Comparison of ENCODE assay signal across 16 cellular contexts in genomic region chr6:157728183-157728881, GRCh38.
"Had no signal": no experiment of that assay in that cellular context is flagged by ENCODE, and none has a peak within 500 bp of the region (broad histone marks: within the 10 kb centered on the region; RNA-seq: fewer than 3 reads in every experiment).

No MANE protein-coding gene starts in this region.

- H3K9me3 ChIP-seq: adrenal gland, thyroid gland had no signal

- DNase-seq: activated CD4-positive, alpha-beta T cell treated with anti-CD3 and anti-CD28 coated beads, Interleukin-2, amount 50 U/mL, for 4 hours; activated CD4-positive, CD25-positive, alpha-beta regulatory T cell treated with anti-CD3 and anti-CD28 coated beads, Interleukin-2, amount 50 U/mL, for 72 hours; activated naive CD4-positive, alpha-beta T cell treated with anti-CD3 and anti-CD28 coated beads, Interleukin-2, amount 50 U/mL, for 16 hours; activated T-cell treated with anti-CD3 and anti-CD28 coated beads, Interleukin-2, amount 50 U/mL, for 1 hour; dorsolateral prefrontal cortex; erythroblast; islet precursor cell; left lung; naive thymus-derived CD8-positive, alpha-beta T cell; stimulated activated CD4-positive, alpha-beta T cell treated with anti-CD3 and anti-CD28 coated beads, Interleukin-12 subunit alpha, Interleukin-12 subunit beta, amount 100 ng/mL, for 4 hours; stimulated activated CD4-positive, alpha-beta T cell treated with anti-CD3 and anti-CD28 coated beads, Interleukin-2, amount 100 ng/mL, for 24 hours; T1000; thyroid gland had no signal

- H3K36me3 ChIP-seq: adrenal gland, cardiac muscle cell, left lung, thyroid gland had no signal

- H3K4me3 ChIP-seq: adrenal gland, cardiac muscle cell, dorsolateral prefrontal cortex, left lung, thyroid gland had no signal

- ATAC-seq: left lung; naive thymus-derived CD8-positive, alpha-beta T cell had no signal

- H3K4me1 ChIP-seq: left lung, parathyroid adenoma had no signal
